Comparison of ENCODE assay signal across 1 cellular context in genomic region chr14:52703225-52703624, GRCh38.
TF ChIP-seq lines count a peak whose summit lies in the region.

No MANE protein-coding gene starts in this region.

TF ChIP-seq in HepG2, 621 proteins besides CTCF, POLR2A, EP300 and RAD21:
- TF ChIP-seq DR1 (CRISPR knock-in tag; IDR thresholded peaks at IDR 0.05) = no peak
- TF ChIP-seq ZBTB46 (CRISPR knock-in tag; IDR thresholded peaks at IDR 0.05; ENCODE audit: borderline replicate concordance) = no peak
- no peak for TF ChIP-seq ZNF782 (CRISPR knock-in tag; IDR thresholded peaks at IDR 0.05; ENCODE audit: borderline replicate concordance)
- TF ChIP-seq SP2 (CRISPR knock-in tag; IDR thresholded peaks at IDR 0.05) = no peak
- TF ChIP-seq KLF9 (CRISPR knock-in tag; IDR thresholded peaks at IDR 0.05; ENCODE audit: low read depth) = no peak
- peak; percentile 74 for TF ChIP-seq CEBPB (IDR thresholded peaks at IDR 0.05; ENCODE audit: borderline replicate concordance, low read depth, low read length)
- no peak for TF ChIP-seq ZNF251 (CRISPR knock-in tag; IDR thresholded peaks at IDR 0.05)
- TF ChIP-seq, protein P1, sequence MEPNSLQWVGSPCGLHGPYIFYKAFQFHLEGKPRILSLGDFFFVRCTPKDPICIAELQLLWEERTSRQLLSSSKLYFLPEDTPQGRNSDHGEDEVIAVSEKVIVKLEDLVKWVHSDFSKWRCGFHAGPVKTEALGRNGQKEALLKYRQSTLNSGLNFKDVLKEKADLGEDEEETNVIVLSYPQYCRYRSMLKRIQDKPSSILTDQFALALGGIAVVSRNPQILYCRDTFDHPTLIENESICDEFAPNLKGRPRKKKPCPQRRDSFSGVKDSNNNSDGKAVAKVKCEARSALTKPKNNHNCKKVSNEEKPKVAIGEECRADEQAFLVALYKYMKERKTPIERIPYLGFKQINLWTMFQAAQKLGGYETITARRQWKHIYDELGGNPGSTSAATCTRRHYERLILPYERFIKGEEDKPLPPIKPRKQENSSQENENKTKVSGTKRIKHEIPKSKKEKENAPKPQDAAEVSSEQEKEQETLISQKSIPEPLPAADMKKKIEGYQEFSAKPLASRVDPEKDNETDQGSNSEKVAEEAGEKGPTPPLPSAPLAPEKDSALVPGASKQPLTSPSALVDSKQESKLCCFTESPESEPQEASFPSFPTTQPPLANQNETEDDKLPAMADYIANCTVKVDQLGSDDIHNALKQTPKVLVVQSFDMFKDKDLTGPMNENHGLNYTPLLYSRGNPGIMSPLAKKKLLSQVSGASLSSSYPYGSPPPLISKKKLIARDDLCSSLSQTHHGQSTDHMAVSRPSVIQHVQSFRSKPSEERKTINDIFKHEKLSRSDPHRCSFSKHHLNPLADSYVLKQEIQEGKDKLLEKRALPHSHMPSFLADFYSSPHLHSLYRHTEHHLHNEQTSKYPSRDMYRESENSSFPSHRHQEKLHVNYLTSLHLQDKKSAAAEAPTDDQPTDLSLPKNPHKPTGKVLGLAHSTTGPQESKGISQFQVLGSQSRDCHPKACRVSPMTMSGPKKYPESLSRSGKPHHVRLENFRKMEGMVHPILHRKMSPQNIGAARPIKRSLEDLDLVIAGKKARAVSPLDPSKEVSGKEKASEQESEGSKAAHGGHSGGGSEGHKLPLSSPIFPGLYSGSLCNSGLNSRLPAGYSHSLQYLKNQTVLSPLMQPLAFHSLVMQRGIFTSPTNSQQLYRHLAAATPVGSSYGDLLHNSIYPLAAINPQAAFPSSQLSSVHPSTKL (CRISPR knock-in tag; IDR thresholded peaks at IDR 0.05) = no peak
- no peak for TF ChIP-seq EEA1 (CRISPR knock-in tag; IDR thresholded peaks at IDR 0.05; ENCODE audit: borderline replicate concordance)
- TF ChIP-seq TFAP4 (IDR thresholded peaks at IDR 0.05; ENCODE audit: borderline replicate concordance, low read depth) = no peak
- TF ChIP-seq CBX1 (IDR thresholded peaks at IDR 0.05; ENCODE audit: low read depth) = no peak
- TF ChIP-seq, protein P2, sequence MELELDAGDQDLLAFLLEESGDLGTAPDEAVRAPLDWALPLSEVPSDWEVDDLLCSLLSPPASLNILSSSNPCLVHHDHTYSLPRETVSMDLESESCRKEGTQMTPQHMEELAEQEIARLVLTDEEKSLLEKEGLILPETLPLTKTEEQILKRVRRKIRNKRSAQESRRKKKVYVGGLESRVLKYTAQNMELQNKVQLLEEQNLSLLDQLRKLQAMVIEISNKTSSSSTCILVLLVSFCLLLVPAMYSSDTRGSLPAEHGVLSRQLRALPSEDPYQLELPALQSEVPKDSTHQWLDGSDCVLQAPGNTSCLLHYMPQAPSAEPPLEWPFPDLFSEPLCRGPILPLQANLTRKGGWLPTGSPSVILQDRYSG (CRISPR knock-in tag; IDR thresholded peaks at IDR 0.05) = no peak
- TF ChIP-seq ZSCAN20 (CRISPR knock-in tag; IDR thresholded peaks at IDR 0.05; ENCODE audit: borderline replicate concordance) = no peak
- no peak for TF ChIP-seq ESRRA (CRISPR knock-in tag; IDR thresholded peaks at IDR 0.05; ENCODE audit: low read depth)
- TF ChIP-seq ZNF607 (CRISPR knock-in tag; IDR thresholded peaks at IDR 0.05; ENCODE audit: borderline replicate concordance) = no peak
- no peak for TF ChIP-seq ZNF556 (CRISPR knock-in tag; IDR thresholded peaks at IDR 0.05; ENCODE audit: borderline replicate concordance)
- TF ChIP-seq FOSL2 (CRISPR knock-in tag; IDR thresholded peaks at IDR 0.05) = peak; percentile 60; the same call in 1 of the 2 replicates
- TF ChIP-seq CENPT (CRISPR knock-in tag; IDR thresholded peaks at IDR 0.05; ENCODE audit: low read depth) = no peak
TF ChIP-seq in HepG2: peak in this region for 2.
